19 cellular contexts compared by ENCODE assay signal in the genomic region with DNA sequence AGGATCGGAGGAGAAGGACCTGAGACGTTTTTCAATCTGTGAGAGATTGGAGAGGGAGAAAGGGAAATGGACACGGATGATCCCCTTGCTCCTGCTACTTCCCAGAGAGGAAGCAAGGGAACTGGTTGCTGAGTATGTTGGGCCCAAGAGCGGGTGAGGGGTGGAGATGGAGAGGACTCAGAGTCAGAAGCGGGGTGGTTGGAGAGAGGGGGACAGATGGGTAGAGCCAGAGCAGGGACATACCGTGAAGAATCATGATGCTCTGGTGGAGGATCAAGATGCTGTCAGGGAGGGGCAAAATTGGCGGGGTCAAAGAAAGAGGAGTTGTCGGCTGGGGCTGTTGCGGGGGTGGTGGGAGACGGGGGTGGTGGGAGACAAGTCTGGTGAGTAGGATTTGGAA. TPM values are rescaled to one million over a fixed set of nuclear protein-coding genes. Genes with fewer than 3 reads are reported as not detected.
DNase-seq lines count a peak whose midpoint lies in the region; ATAC-seq, FAIRE-seq and TF ChIP-seq lines count a peak whose summit lies in the region.
"Had no signal": no experiment of that assay in that cellular context is flagged by ENCODE, and none has a peak within 500 bp of the region (broad histone marks: within the 10 kb centered on the region; RNA-seq: fewer than 3 reads in every experiment).

No MANE protein-coding gene starts in this region.

- H4K91ac ChIP-seq in IMR-90 (ENCODE audit: insufficient read depth, low read depth, low read length), result no peak overlapping the region
- peak overlapping the region; percentile 13 for H4K91ac ChIP-seq in trophoblast cell (ENCODE audit: low read depth, low read length)

- peak overlapping the region in 4 of 5 experiments; percentile 13 to 92 (median 44) for H3K27ac Mint-ChIP-seq in brain
- H3K27ac Mint-ChIP-seq in nephron progenitor cell, result no peak overlapping the region
- H3K27ac Mint-ChIP-seq in activated T-helper 17 cell treated with anti-CD3 and anti-CD28 coated beads, Interleukin-2, amount 50 U/mL, for 72 hours, result no peak overlapping the region
- H3K27ac Mint-ChIP-seq: H9 had no signal

- no peak for FAIRE-seq in HTR-8/SVneo (lab: Jason Lieb, UNC)
- no peak for FAIRE-seq in D721Med (lab: Jason Lieb, UNC)
- FAIRE-seq: A204.1, H1, HepG2 had no signal

- H3K36me3 Mint-ChIP-seq in brain (no peaks in the 10 kb centered on the region), nephron progenitor cell (ENCODE audit: low read depth) (no peaks in the 10 kb centered on the region)
- no peaks in the 10 kb centered on the region for H3K36me3 Mint-ChIP-seq in activated T-helper 17 cell treated with anti-CD3 and anti-CD28 coated beads, Interleukin-2, amount 50 U/mL, for 72 hours (ENCODE audit: low read depth)
- H3K36me3 Mint-ChIP-seq: CD4-positive, CD25-positive, alpha-beta regulatory T cell had no signal

- no peak overlapping the region for H2BK12ac ChIP-seq in trophoblast cell (ENCODE audit: low read length)

- peak overlapping the region in 4 of 5 experiments; percentile 12 to 92 (median 44) for H3K4me3 Mint-ChIP-seq in brain
- H3K4me3 Mint-ChIP-seq in nephron progenitor cell, result peak overlapping the region; percentile 5
- H3K4me3 Mint-ChIP-seq in activated T-helper 17 cell treated with anti-CD3 and anti-CD28 coated beads, Interleukin-2, amount 50 U/mL, for 72 hours, result no peak overlapping the region
- H3K4me3 Mint-ChIP-seq: H9 had no signal

- no peak overlapping the region for H3K4ac ChIP-seq in IMR-90 (ENCODE audit: low read depth, low read length)
- H3K4ac ChIP-seq in trophoblast cell (ENCODE audit: low read depth, low read length), result no peak overlapping the region

- H3K9me1 ChIP-seq in IMR-90 (ENCODE audit: insufficient read depth, low read length), result peaks cover 11% of the 10 kb centered on the region

- H3K18ac ChIP-seq in IMR-90 (ENCODE audit: low read depth, low read length) (no peak overlapping the region), trophoblast cell (ENCODE audit: low read length) (no peak overlapping the region)

- H3K27me3 ChIP-seq in IMR-90 (ENCODE audit: control insufficient read depth, insufficient read depth, low read length) (no peaks in the 10 kb centered on the region; the same call in 1 of the 2 replicates), trophoblast cell (ENCODE audit: insufficient read depth, low read length) (no peaks in the 10 kb centered on the region)
- H3K27me3 ChIP-seq: BE2C had no signal

- H3K23ac ChIP-seq in IMR-90 (ENCODE audit: low read depth, low read length) (no peak overlapping the region), trophoblast cell (ENCODE audit: low read length) (no peak overlapping the region)

- no peak overlapping the region for H3K56ac ChIP-seq in IMR-90 (ENCODE audit: extremely low read depth, insufficient read depth, low read length)

- H3K4me3 ChIP-seq in IMR-90 (ENCODE audit: insufficient read depth, low read depth, low read length) (no peak overlapping the region), trophoblast cell (ENCODE audit: low read depth, low read length) (no peak overlapping the region)

- no peak overlapping the region for H4K12ac ChIP-seq in trophoblast cell (ENCODE audit: low read depth, low read length)

- H2AK9ac ChIP-seq in IMR-90 (replicated peaks; ENCODE audit: low read depth, low read length, poor library complexity), result peak overlapping the region; percentile 42

- no peak overlapping the region for H3K9ac ChIP-seq in IMR-90 (ENCODE audit: low read depth, low read length)
- no peak overlapping the region for H3K9ac ChIP-seq in trophoblast cell (ENCODE audit: low read length)
- H3K9ac ChIP-seq: KMS-11 had no signal

- H3K27ac ChIP-seq in IMR-90 (ENCODE audit: insufficient read depth, low read length) (no peak overlapping the region), trophoblast cell (ENCODE audit: low read depth, low read length) (no peak overlapping the region)
- H3K27ac ChIP-seq: KMS-11 had no signal

- H3K27me3 Mint-ChIP-seq in brain (peaks cover 10% of the 10 kb centered on the region), nephron progenitor cell (ENCODE audit: low read depth, poor library complexity) (peaks cover 37% of the 10 kb centered on the region)
- H3K27me3 Mint-ChIP-seq in activated T-helper 17 cell treated with anti-CD3 and anti-CD28 coated beads, Interleukin-2, amount 50 U/mL, for 72 hours, result peaks cover 38% of the 10 kb centered on the region

- H3K36me3 ChIP-seq in IMR-90 (ENCODE audit: control insufficient read depth, insufficient read depth, low read length) (no peaks in the 10 kb centered on the region), trophoblast cell (ENCODE audit: control insufficient read depth in 1 of 2, insufficient read depth in 2 of 2, low read length in 2 of 2) (no peaks in the 10 kb centered on the region)
- H3K36me3 ChIP-seq: BE2C had no signal

- in situ Hi-C loops in IMR-90 (cut with MboI; ENCODE audit: low sequenced_read_pairs), result loop anchor here (10.0 kb wide), 1 partner anchor 363 kb away; no protein-coding TSS in a partner anchor

- WGBS in IMR-90 (ENCODE audit: extremely low coverage in 2 of 2, insufficient read length in 1 of 2), 2 experiments, result 97% methylated on average over 4 of the region's 10 CpGs; no CpG with 5 or more reads in 1 of the 2 experiments
- no CpG with 5 or more reads among the region's 10 CpGs for WGBS in trophoblast cell (ENCODE audit: extremely low coverage, insufficient coverage, insufficient read length)

- no peak overlapping the region for H2BK120ac ChIP-seq in IMR-90 (ENCODE audit: low read depth, low read length)
- H2BK120ac ChIP-seq in trophoblast cell (ENCODE audit: insufficient read depth, low read length, poor library complexity), result no peak overlapping the region

- H2BK15ac ChIP-seq in IMR-90 (ENCODE audit: low read depth, low read length), result no peak overlapping the region

- H4K5ac ChIP-seq in IMR-90 (ENCODE audit: low read depth, low read length), result no peak overlapping the region

- no peak for DNase-seq in IMR-90
- no peak for DNase-seq in nephron progenitor cell
- DNase-seq in trophoblast cell, result no peak
- DNase-seq in amygdala (lab: John Stamatoyannopoulos, UW), result no peak
- no peak for DNase-seq in HTR-8/SVneo (ENCODE audit: insufficient read length, low spot score)
- no peak for DNase-seq in D721Med (ENCODE audit: insufficient read length, low spot score)
- DNase-seq: ACHN; BE2C; C1 segment of cervical spinal cord; CD4-positive, CD25-positive, alpha-beta regulatory T cell; DMS79 treated with DMSO at 0.1 percent for 48 hours; GF-D8; H9 had no signal

- no peak overlapping the region for H4K8ac ChIP-seq in IMR-90 (ENCODE audit: low read depth in 2 of 2, low read length in 2 of 2)
- H4K8ac ChIP-seq in trophoblast cell (ENCODE audit: low read depth, low read length), result no peak overlapping the region

- peaks cover 26% of the 10 kb centered on the region for H3K79me2 ChIP-seq in trophoblast cell (ENCODE audit: control insufficient read depth, insufficient read depth, low read length, poor library complexity)

- CTCF ChIA-PET in IMR-90 (lab: Yijun Ruan, JAX), result no interaction called here

- TF ChIP-seq RAD21 in IMR-90 (IDR thresholded peaks at IDR 0.05; ENCODE audit: low read length), result no peak

- POLR2A ChIA-PET in IMR-90 (lab: Charles Lee; ENCODE audit: unreplicated experiment), result no interaction called here

- H2BK20ac ChIP-seq in IMR-90 (ENCODE audit: low read depth, low read length), result no peak overlapping the region

- H3K14ac ChIP-seq in IMR-90 (replicated peaks; ENCODE audit: low read depth, low read length) (no peak overlapping the region), trophoblast cell (ENCODE audit: low read length) (no peak overlapping the region)

- H4K20me1 ChIP-seq in IMR-90 (ENCODE audit: insufficient read depth, low read length), result peaks cover 9% of the 10 kb centered on the region; the same call in 1 of the 2 replicates

- H3K79me1 ChIP-seq in IMR-90 (ENCODE audit: low read depth in 1 of 2, low read length in 2 of 2), result peaks cover 12 to 22% of the 10 kb centered on the region in 2 experiments
- H3K79me1 ChIP-seq in trophoblast cell (ENCODE audit: low read length), result peaks cover 29% of the 10 kb centered on the region

- H3K4me1 Mint-ChIP-seq in brain (peaks cover 60% of the 10 kb centered on the region), nephron progenitor cell (peaks cover 27% of the 10 kb centered on the region)
- no peaks in the 10 kb centered on the region for H3K4me1 Mint-ChIP-seq in activated T-helper 17 cell treated with anti-CD3 and anti-CD28 coated beads, Interleukin-2, amount 50 U/mL, for 72 hours

- no TSS peak for BruUV-seq in IMR-90 (replicated peaks; lab: Mats Ljungman, UMichigan)

- H2AK5ac ChIP-seq in IMR-90 (ENCODE audit: low read depth, low read length), result no peak overlapping the region
- no peak overlapping the region for H2AK5ac ChIP-seq in trophoblast cell (ENCODE audit: low read length)

- H3K9me3 Mint-ChIP-seq in brain (peaks cover 0 to 1% (median 0%) of the 10 kb centered on the region in 5 experiments), nephron progenitor cell (peaks cover 15% of the 10 kb centered on the region)
- H3K9me3 Mint-ChIP-seq in activated T-helper 17 cell treated with anti-CD3 and anti-CD28 coated beads, Interleukin-2, amount 50 U/mL, for 72 hours, result no peaks in the 10 kb centered on the region

- intact Hi-C loops in IMR-90 (cut with micrococcal nuclease), result no loop called here

- H3K4me2 ChIP-seq in IMR-90 (ENCODE audit: low read depth, low read length), result no peak overlapping the region
- no peak overlapping the region for H3K4me2 ChIP-seq in trophoblast cell (ENCODE audit: low read length)
- H3K4me2 ChIP-seq: KMS-11 had no signal

- no peak for TF ChIP-seq POLR2A in IMR-90 (IDR thresholded peaks at IDR 0.05; ENCODE audit: low read depth, low read length)

- dilution Hi-C loops in IMR-90 (cut with HindIII; ENCODE audit: low sequenced_read_pairs, unreplicated experiment), result no loop called here

- no peaks in the 10 kb centered on the region; the same call in 1 of the 2 replicates for H3K9me3 ChIP-seq in IMR-90 (ENCODE audit: control insufficient read depth, insufficient read depth, low read length)
- peaks cover 2% of the 10 kb centered on the region for H3K9me3 ChIP-seq in trophoblast cell (ENCODE audit: insufficient read depth, low read depth, low read length)
- H3K9me3 ChIP-seq: BE2C had no signal

- H3K4me1 ChIP-seq in IMR-90 (ENCODE audit: control insufficient read depth, insufficient read depth, low read length) (peaks cover 10% of the 10 kb centered on the region), trophoblast cell (ENCODE audit: control insufficient read depth in 1 of 2, insufficient read depth in 2 of 2, low read length in 2 of 2) (peaks cover 19 to 24% of the 10 kb centered on the region in 2 experiments)
- H3K4me1 ChIP-seq: BE2C had no signal

- TF ChIP-seq CTCF in IMR-90 (conservative IDR thresholded peaks at IDR 0.05; ENCODE audit: low read depth, low read length), result no peak
- no peak for TF ChIP-seq CTCF in brain (conservative IDR thresholded peaks at IDR 0.05)
- no peak for TF ChIP-seq CTCF in nephron progenitor cell (IDR thresholded peaks at IDR 0.05)
- no peak for TF ChIP-seq CTCF in D721Med (IDR thresholded peaks at IDR 0.05; ENCODE audit: insufficient read depth, missing control alignments)

- H2BK5ac ChIP-seq in IMR-90 (ENCODE audit: low read depth, low read length, poor library complexity, severe bottlenecking) (no peak overlapping the region), trophoblast cell (ENCODE audit: low read depth, low read length, poor library complexity) (no peak overlapping the region)

- H2AFZ ChIP-seq in IMR-90 (replicated peaks; ENCODE audit: low read length, poor library complexity), result no peak overlapping the region
- H2AFZ ChIP-seq in trophoblast cell (ENCODE audit: insufficient read depth, low read length, poor library complexity), result no peak overlapping the region

- ATAC-seq in IMR-90 (ENCODE audit: low read depth), result no peak
- no peak for ATAC-seq in activated T-helper 17 cell treated with anti-CD3 and anti-CD28 coated beads, Interleukin-2, amount 50 U/mL, for 72 hours (replicated peaks)
- ATAC-seq: HepG2 had no signal

RNA-seq across cellular contexts. Expression of a gene that starts 2.4 kb away (rescaled TPM):
- total RNA-seq in IMR-90 (2012; rRNA removed), result 9.0 and 10.6 TPM in 2 replicates
- polyA plus RNA-seq in IMR-90 (2012; rRNA removed), result 8.6 and 9.1 TPM in 2 replicates
- polyA plus RNA-seq in IMR-90 (2012; cell fraction: cytosol; rRNA removed), result 5.5 and 6.1 TPM in 2 replicates
- 5.5 and 7.2 TPM in 2 replicates for polyA plus RNA-seq in IMR-90 (2012; cell fraction: nucleus; rRNA removed; ENCODE audit: low replicate concordance)
- polyA plus RNA-seq in brain (ENCODE audit: insufficient read depth, low read depth, low replicate concordance), result 11.4 TPM
- 12.1 and 12.5 TPM in 2 replicates for polyA plus RNA-seq in trophoblast cell (2013)
- total RNA-seq in activated T-helper 17 cell treated with anti-CD3 and anti-CD28 coated beads, Interleukin-2, amount 50 U/mL, for 72 hours, result under 1 TPM in 1 of 2 donors, not detected in 1; 0.19 TPM
- total RNA-seq: CD4-positive, CD25-positive, alpha-beta regulatory T cell had no signal
- polyA plus RNA-seq: CD4-positive, CD25-positive, alpha-beta regulatory T cell had no signal

Comparison
In these comparisons a context has a peak if more than half of its experiments do, and no peak if none do; other contexts are left out.
1. H3K27ac Mint-ChIP-seq: peak in brain (4 of 5); none in nephron progenitor cell (single experiment) and activated T-helper 17 cell treated with anti-CD3 and anti-CD28 coated beads, Interleukin-2, amount 50 U/mL, for 72 hours (single experiment).